ENCODE assay signal across 28 cellular contexts in genomic region chr11:26793517-26793916, GRCh38.
"Had no signal": no experiment of that assay in that cellular context is flagged by ENCODE, and none has a peak within 500 bp of the region (broad histone marks: within the 10 kb centered on the region; RNA-seq: fewer than 3 reads in every experiment).

No MANE protein-coding gene starts in this region.

- H3K36me3 ChIP-seq: cardiac muscle cell, gastrocnemius medialis, heart left ventricle had no signal

- H3K9me3 ChIP-seq: body of pancreas, gastrocnemius medialis, heart left ventricle had no signal

- H3K27me3 ChIP-seq: body of pancreas, cardiac muscle cell, foreskin keratinocyte, gastrocnemius medialis, heart left ventricle had no signal

- H3K27ac ChIP-seq: body of pancreas, cardiac muscle cell, coronary artery, dorsolateral prefrontal cortex, foreskin keratinocyte, gastrocnemius medialis, heart left ventricle had no signal

- H3K4me3 ChIP-seq: body of pancreas, cardiac muscle cell, coronary artery, dorsolateral prefrontal cortex, gastrocnemius medialis, heart left ventricle had no signal

- H3K4me1 ChIP-seq: body of pancreas, foreskin keratinocyte, gastrocnemius medialis, heart left ventricle had no signal

- ATAC-seq: activated CD4-positive, CD25-positive, alpha-beta regulatory T cell treated with anti-CD3 and anti-CD28 coated beads, Interleukin-2, amount 50 U/mL, for 24 hours; activated CD8-positive, alpha-beta T cell treated with anti-CD3 and anti-CD28 coated beads for 36 hours; activated T-cell treated with anti-CD3 and anti-CD28 coated beads, Interleukin-2, amount 50 U/mL, for 4 hours; activated T-helper 17 cell treated with anti-CD3 and anti-CD28 coated beads, Interleukin-2, amount 50 U/mL, for 72 hours; body of pancreas; esophagus mucosa; foreskin keratinocyte; gastrocnemius medialis; heart left ventricle had no signal

- DNase-seq: activated B cell treated with CpG ODN at 0.5 μM for 24 hours; activated CD4-positive, alpha-beta T cell treated with anti-CD3 and anti-CD28 coated beads for 48 hours; activated CD4-positive, alpha-beta T cell treated with anti-CD3 and anti-CD28 coated beads, Interleukin-2, amount 50 U/mL, for 1 hour; activated CD4-positive, alpha-beta T cell treated with anti-CD3 and anti-CD28 coated beads, Interleukin-2, amount 50 U/mL, for 48 hours; activated CD8-positive, alpha-beta memory T cell treated with anti-CD3 and anti-CD28 coated beads for 24 hours; activated CD8-positive, alpha-beta T cell treated with anti-CD3 and anti-CD28 coated beads for 36 hours; activated effector memory CD4-positive, alpha-beta T cell treated with Interleukin-2 at 50 U/mL for 16 hours; activated gamma-delta T cell treated with Interleukin-2 at 50 U/mL for 16 hours; activated naive CD4-positive, alpha-beta T cell treated with anti-CD3 and anti-CD28 coated beads, Interleukin-2, amount 50 U/mL, for 16 hours; activated naive CD4-positive, alpha-beta T cell treated with Interleukin-2 at 50 U/mL for 16 hours; activated T-cell treated with anti-CD3 and anti-CD28 coated beads, Interleukin-2, amount 50 U/mL, for 4 hours; amniotic stem cell; anterior cingulate cortex; body of pancreas; central memory CD4-positive, alpha-beta T cell; dorsolateral prefrontal cortex; effector memory CD4-positive, alpha-beta T cell; endodermal cell; foreskin keratinocyte; gastrocnemius medialis; glutamatergic neuron; heart left ventricle; T-helper 2 cell had no signal
